17 cellular contexts compared by ENCODE assay signal in the genomic region with DNA sequence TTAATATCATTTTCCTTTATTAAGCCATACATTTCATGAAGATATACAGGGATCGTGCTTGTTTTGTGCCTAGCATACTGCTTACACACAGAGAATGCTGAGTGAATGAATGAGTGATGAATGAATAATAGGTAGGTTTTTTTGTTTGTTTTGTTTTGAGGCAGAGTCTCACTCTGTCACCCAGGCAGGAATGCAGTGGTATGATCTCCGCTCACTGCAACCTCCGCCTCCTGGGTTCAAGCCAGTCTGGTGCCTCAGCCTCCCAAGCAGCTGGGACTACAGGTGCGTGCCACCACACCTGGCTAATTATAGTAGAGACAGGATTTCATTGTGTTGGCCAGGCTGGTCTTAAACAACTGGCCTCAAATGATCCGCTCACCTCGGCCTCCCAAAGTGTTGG.
"Had no signal": no experiment of that assay in that cellular context is flagged by ENCODE, and none has a peak within 500 bp of the region (broad histone marks: within the 10 kb centered on the region; RNA-seq: fewer than 3 reads in every experiment).

No MANE protein-coding gene starts in this region.

- DNase-seq: activated CD4-positive, alpha-beta T cell treated with anti-CD3 and anti-CD28 coated beads, Interleukin-2, amount 10 ng/mL, durations not matched to agents 7 days and 5 days; activated CD8-positive, alpha-beta memory T cell treated with anti-CD3 and anti-CD28 coated beads for 24 hours; activated naive CD8-positive, alpha-beta T cell treated with anti-CD3 and anti-CD28 coated beads, Interleukin-2, amount 10 ng/mL, durations not matched to agents 7 days and 5 days; cerebellar nuclear complex; effector memory CD4-positive, alpha-beta T cell; erythroblast; left lung; naive B cell; retina; stimulated activated CD4-positive, alpha-beta T cell treated with anti-CD3 and anti-CD28 coated beads, Interleukin-2, amount 100 ng/mL, for 48 hours; stimulated activated naive B cell treated with anti-CD40 and anti-IgM and Interleukin-4, amounts not matched to agents 10 μg/mL and 1 μg/mL and 100 μg/mL, for 72 hours; T-helper 2 cell; tibial artery had no signal

- H3K27me3 ChIP-seq: left lung, tibial artery, vagina had no signal

- H3K4me3 Mint-ChIP-seq: activated CD4-positive, alpha-beta T cell treated with anti-CD3 and anti-CD28 coated beads, Interleukin-2, amount 10 ng/mL, durations not matched to agents 7 days and 5 days; activated naive CD8-positive, alpha-beta T cell treated with anti-CD3 and anti-CD28 coated beads, Interleukin-2, amount 10 ng/mL, durations not matched to agents 7 days and 5 days; activated T-helper 1 cell treated with anti-CD3 and anti-CD28 coated beads, Interleukin-12 subunit alpha, Interleukin-12 subunit beta, Interleukin-2, Interleukin-4 antibody, amounts not matched to agents 30 ng/mL and 10 ng/mL and 1 ng/mL, durations not matched to agents 14 hours and 24 hours and 36 hours; naive B cell; stimulated activated naive B cell treated with anti-CD40 and anti-IgM and Interleukin-4, amounts not matched to agents 10 μg/mL and 1 μg/mL and 100 μg/mL, for 72 hours had no signal

- H3K4me2 ChIP-seq: hepatocyte had no signal

- H3K4me3 ChIP-seq: hepatocyte, left lung, tibial artery, vagina had no signal

- H3K27ac ChIP-seq: hepatocyte, left lung, parathyroid adenoma, tibial artery, vagina had no signal

- H3K79me2 ChIP-seq: hepatocyte, parathyroid adenoma had no signal

- H3K9ac ChIP-seq: parathyroid adenoma had no signal

- H3K27me3 Mint-ChIP-seq: activated CD4-positive, alpha-beta T cell treated with anti-CD3 and anti-CD28 coated beads, Interleukin-2, amount 10 ng/mL, durations not matched to agents 7 days and 5 days; activated naive CD8-positive, alpha-beta T cell treated with anti-CD3 and anti-CD28 coated beads, Interleukin-2, amount 10 ng/mL, durations not matched to agents 7 days and 5 days; naive B cell; stimulated activated naive B cell treated with anti-CD40 and anti-IgM and Interleukin-4, amounts not matched to agents 10 μg/mL and 1 μg/mL and 100 μg/mL, for 72 hours had no signal

- H3K27ac Mint-ChIP-seq: activated CD4-positive, alpha-beta T cell treated with anti-CD3 and anti-CD28 coated beads, Interleukin-2, amount 10 ng/mL, durations not matched to agents 7 days and 5 days; activated naive CD8-positive, alpha-beta T cell treated with anti-CD3 and anti-CD28 coated beads, Interleukin-2, amount 10 ng/mL, durations not matched to agents 7 days and 5 days; activated T-helper 1 cell treated with anti-CD3 and anti-CD28 coated beads, Interleukin-12 subunit alpha, Interleukin-12 subunit beta, Interleukin-2, Interleukin-4 antibody, amounts not matched to agents 30 ng/mL and 10 ng/mL and 1 ng/mL, durations not matched to agents 14 hours and 24 hours and 36 hours; stimulated activated naive B cell treated with anti-CD40 and anti-IgM and Interleukin-4, amounts not matched to agents 10 μg/mL and 1 μg/mL and 100 μg/mL, for 72 hours had no signal

- H3K9me3 ChIP-seq: left lung, tibial artery, vagina had no signal

- ATAC-seq: stimulated activated naive B cell treated with anti-CD40 and anti-IgM and Interleukin-4, amounts not matched to agents 10 μg/mL and 1 μg/mL and 100 μg/mL, for 72 hours had no signal

- H3K4me1 Mint-ChIP-seq: activated CD4-positive, alpha-beta T cell treated with anti-CD3 and anti-CD28 coated beads, Interleukin-2, amount 10 ng/mL, durations not matched to agents 7 days and 5 days; activated naive CD8-positive, alpha-beta T cell treated with anti-CD3 and anti-CD28 coated beads, Interleukin-2, amount 10 ng/mL, durations not matched to agents 7 days and 5 days; naive B cell; stimulated activated naive B cell treated with anti-CD40 and anti-IgM and Interleukin-4, amounts not matched to agents 10 μg/mL and 1 μg/mL and 100 μg/mL, for 72 hours had no signal

- H3K36me3 ChIP-seq: left lung, tibial artery, vagina had no signal

- H3K9me3 Mint-ChIP-seq: activated CD4-positive, alpha-beta T cell treated with anti-CD3 and anti-CD28 coated beads, Interleukin-2, amount 10 ng/mL, durations not matched to agents 7 days and 5 days; activated T-helper 1 cell treated with anti-CD3 and anti-CD28 coated beads, Interleukin-12 subunit alpha, Interleukin-12 subunit beta, Interleukin-2, Interleukin-4 antibody, amounts not matched to agents 30 ng/mL and 10 ng/mL and 1 ng/mL, durations not matched to agents 14 hours and 24 hours and 36 hours had no signal

- H3K36me3 Mint-ChIP-seq: activated naive CD8-positive, alpha-beta T cell treated with anti-CD3 and anti-CD28 coated beads, Interleukin-2, amount 10 ng/mL, durations not matched to agents 7 days and 5 days; naive B cell; stimulated activated naive B cell treated with anti-CD40 and anti-IgM and Interleukin-4, amounts not matched to agents 10 μg/mL and 1 μg/mL and 100 μg/mL, for 72 hours had no signal

- H2AFZ ChIP-seq: hepatocyte, parathyroid adenoma had no signal

- H3K4me1 ChIP-seq: left lung, parathyroid adenoma, tibial artery had no signal
